ENCODE assay signal across 18 cellular contexts in genomic region chr16:49283376-49284049, GRCh38. TPM values are rescaled to one million over a fixed set of nuclear protein-coding genes. Genes with fewer than 3 reads are reported as not detected.
A peak's percentile ranks its signal among the peaks of the same experiment; 100 is the strongest.
DNase-seq lines count a peak whose midpoint lies in the region; ATAC-seq, FAIRE-seq and TF ChIP-seq lines count a peak whose summit lies in the region.
"Had no signal": no experiment of that assay in that cellular context is flagged by ENCODE, and none has a peak within 500 bp of the region (broad histone marks: within the 10 kb centered on the region; RNA-seq: fewer than 3 reads in every experiment).

No MANE protein-coding gene starts in this region.

- ATAC-seq in body of pancreas (no peak), HG03175 (IDR thresholded peaks at IDR 0.05; ENCODE audit: unreplicated experiment) (no peak)
- ATAC-seq: stimulated activated memory B cell treated with anti-CD40 and anti-IgM and Interleukin-4, amounts not matched to agents 10 μg/mL and 1 μg/mL and 100 μg/mL, for 72 hours had no signal

- no peaks in the 10 kb centered on the region for H3K36me3 ChIP-seq in cardiac muscle cell
- H3K36me3 ChIP-seq in right atrium auricular region, result no peaks in the 10 kb centered on the region
- H3K36me3 ChIP-seq in stomach, result no peaks in the 10 kb centered on the region
- H3K36me3 ChIP-seq in body of pancreas (replicated peaks in 1 of 2; ENCODE audit: insufficient read depth in 1 of 2, low read depth in 2 of 2), result no peaks in the 10 kb centered on the region
- H3K36me3 ChIP-seq in small intestine (ENCODE audit: control insufficient read depth in 2 of 2, insufficient read depth in 2 of 2, low read length in 2 of 2), result no peaks in the 10 kb centered on the region

- intact Hi-C loops in stomach (cut with DNase I; ENCODE audit: low total_unique reads), result no loop called here
- intact Hi-C loops in body of pancreas (cut with DNase I), result no loop called here

- peaks cover 78% of the 10 kb centered on the region for H3K27me3 ChIP-seq in cardiac muscle cell
- peaks cover 32 to 44% of the 10 kb centered on the region in 2 donors for H3K27me3 ChIP-seq in right atrium auricular region
- H3K27me3 ChIP-seq in stomach, result peaks cover 29 to 91% (median 71%) of the 10 kb centered on the region in 3 donors
- peaks cover under 1 to 23% of the 10 kb centered on the region in 2 donors for H3K27me3 ChIP-seq in body of pancreas
- peaks cover 6 to 40% of the 10 kb centered on the region in 2 donors for H3K27me3 ChIP-seq in small intestine (ENCODE audit: control insufficient read depth in 2 of 2, insufficient read depth in 2 of 2, low read length in 2 of 2)

- TF ChIP-seq POLR2A in stomach (IDR thresholded peaks at IDR 0.05) (no peak), body of pancreas (IDR thresholded peaks at IDR 0.05) (no peak)

- H3K4me3 ChIP-seq in cardiac muscle cell, result peak overlapping the region; percentile 59
- H3K4me3 ChIP-seq in right atrium auricular region, result peak overlapping the region in 1 of 2 donors; percentile 51
- peak overlapping the region; percentile 63; the same call in 1 of the 2 replicates for H3K4me3 ChIP-seq in iPS-18c (ENCODE audit: insufficient read depth, low read depth, low read length)
- H3K4me3 ChIP-seq in stomach, result peak overlapping the region in 3 of 4 donors; percentile 48 to 58 (median 48)
- no peak overlapping the region for H3K4me3 ChIP-seq in body of pancreas
- H3K4me3 ChIP-seq in small intestine (ENCODE audit: low read depth in 1 of 2, low read length in 2 of 2), result peak overlapping the region in 1 of 2 donors; percentile 63

- 3 to 5% (median 4%) methylated on average over 25 of the region's 25 CpGs for WGBS in stomach, 5 donors
- 8 to 11% methylated on average over 25 of the region's 25 CpGs for WGBS in body of pancreas, 2 donors
- WGBS in small intestine, 3 donors, result 4 to 7% (median 5%) methylated on average over 25 of the region's 25 CpGs

- H3K4me1 ChIP-seq in cardiac muscle cell (ENCODE audit: low read depth) (peaks cover 13% of the 10 kb centered on the region), right atrium auricular region (peaks cover 0 to 42% of the 10 kb centered on the region in 2 donors), stomach (peaks cover 19 to 51% (median 35%) of the 10 kb centered on the region in 4 donors), body of pancreas (peaks cover 33% of the 10 kb centered on the region), small intestine (ENCODE audit: control insufficient read depth in 2 of 2, insufficient read depth in 1 of 2, low read depth in 1 of 2, low read length in 1 of 2) (peaks cover 3 to 4% of the 10 kb centered on the region in 2 donors)

- DNase-seq in cardiac muscle cell (ENCODE audit: low read depth in 1 of 2, low spot score in 1 of 2) (no peak), right atrium auricular region (ENCODE audit: low spot score) (no peak), NCI-H2171 treated with DMSO at 0.1 percent for 48 hours (lab: John Stamatoyannopoulos, UW) (peak; percentile 43), stomach (no peak), body of pancreas (no peak), small intestine (no peak)
- DNase-seq: activated CD8-positive, alpha-beta memory T cell treated with anti-CD3 and anti-CD28 coated beads for 24 hours; activated naive CD4-positive, alpha-beta T cell treated with Interleukin-2 at 50 U/mL for 16 hours; hippocampal formation; stimulated activated CD4-positive, alpha-beta T cell treated with anti-CD3 and anti-CD28 coated beads, Interleukin-4, amount 100 ng/mL, for 24 hours; T1000 had no signal

- no peak for TF ChIP-seq EP300 in stomach (IDR thresholded peaks at IDR 0.05)

- no peak for FAIRE-seq in small intestine (lab: Jason Lieb, UNC)
- FAIRE-seq: H54 had no signal

- no peaks in the 10 kb centered on the region for H3K9me3 ChIP-seq in cardiac muscle cell (ENCODE audit: low read depth)
- no peaks in the 10 kb centered on the region for H3K9me3 ChIP-seq in right atrium auricular region
- H3K9me3 ChIP-seq in iPS-18c (ENCODE audit: control insufficient read depth, insufficient read depth, low read length), result no peaks in the 10 kb centered on the region
- H3K9me3 ChIP-seq in stomach, result peaks cover 0 to 13% (median 0%) of the 10 kb centered on the region in 4 donors
- H3K9me3 ChIP-seq in body of pancreas, result no peaks in the 10 kb centered on the region
- H3K9me3 ChIP-seq in small intestine (ENCODE audit: control insufficient read depth, low read depth), result no peaks in the 10 kb centered on the region

- H3K27ac ChIP-seq in cardiac muscle cell (no peak overlapping the region), right atrium auricular region (no peak overlapping the region), stomach (no peak overlapping the region), body of pancreas (no peak overlapping the region), small intestine (ENCODE audit: low read depth in 1 of 2, low read length in 1 of 2) (no peak overlapping the region)
- H3K27ac ChIP-seq: HL-60 had no signal

- TF ChIP-seq CTCF in cardiac muscle cell (IDR thresholded peaks at IDR 0.05; ENCODE audit: low read depth, low read length), result no peak
- no peak for TF ChIP-seq CTCF in right atrium auricular region (IDR thresholded peaks at IDR 0.05)
- TF ChIP-seq CTCF in stomach (IDR thresholded peaks at IDR 0.05), result no peak
- TF ChIP-seq CTCF in body of pancreas (IDR thresholded peaks at IDR 0.05), result no peak

RNA-seq across cellular contexts. Expression of gene CBLN1, which starts 1.9 kb away (rescaled TPM):
- total RNA-seq in cardiac muscle cell (0.85 and 1.2 TPM in 2 replicates), right atrium auricular region (1 to 10 TPM in 1 of 2 donors, under 1 TPM in 1; 0.98 to 1.9 TPM), stomach (1 to 10 TPM in 1 of 5 donors, under 1 TPM in 1, not detected in 3; 0.72 to 2.2 TPM), body of pancreas (under 1 TPM in 1 of 2 donors, not detected in 1; 0.26 TPM)
- polyA plus RNA-seq in cardiac muscle cell (0.42 and 0.81 TPM in 2 replicates), stomach (under 1 TPM in 1 of 3 donors, not detected in 2; 0.19 TPM), small intestine (1 to 10 TPM in 1 of 3 donors, under 1 TPM in 1, not detected in 1; 0.27 to 2.1 TPM)
- total RNA-seq: epithelial cell of proximal tubule, renal cortical epithelial cell had no signal

Comparison
In these comparisons a context has a peak if more than half of its experiments do, and no peak if none do; other contexts are left out.
1. H3K4me3 ChIP-seq: peak in cardiac muscle cell (single experiment), iPS-18c (single experiment) and stomach (3 of 4); none in body of pancreas (0 of 2).